In genomic region chr15:84631706-84632272, GRCh38 we compare ENCODE assay signal across 8 cellular contexts. TPM values are rescaled to one million over a fixed set of nuclear protein-coding genes. Genes with fewer than 3 reads are reported as not detected.
DNase-seq lines count a peak whose midpoint lies in the region; ATAC-seq and TF ChIP-seq lines count a peak whose summit lies in the region.

No MANE protein-coding gene starts in this region.

- H3K27me3 ChIP-seq in ectodermal cell (ENCODE audit: control insufficient read depth, insufficient read depth, low read length, poor library complexity, severe bottlenecking) (peaks cover 43% of the 10 kb centered on the region), neutrophil (no peaks in the 10 kb centered on the region)

- H3K36me3 ChIP-seq in ectodermal cell (ENCODE audit: control insufficient read depth, insufficient read depth, low read length) (no peaks in the 10 kb centered on the region), neutrophil (no peaks in the 10 kb centered on the region)

- intact Hi-C loops in left colon (cut with DNase I, micrococcal nuclease), result no loop called here

- DNase-seq in DMS53 (lab: John Stamatoyannopoulos, UW) (peak; percentile 47), OCI-M1 (lab: John Stamatoyannopoulos, UW) (peak; percentile 51), GM03348 (ENCODE audit: low spot score) (no peak), A172 (ENCODE audit: low spot score) (no peak), left colon (no peak)

- H3K4me1 ChIP-seq in ectodermal cell (ENCODE audit: control insufficient read depth, insufficient read depth, low read length), result no peaks in the 10 kb centered on the region
- H3K4me1 ChIP-seq in neutrophil (ENCODE audit: control insufficient read depth in 1 of 2, insufficient read depth in 1 of 2, low read depth in 1 of 2, low read length in 1 of 2), result peaks cover 37 to 41% of the 10 kb centered on the region in 2 experiments

- 63 to 64% methylated on average over 7 of the region's 7 CpGs for WGBS in ectodermal cell, 2 experiments

- TF ChIP-seq CTCF in neutrophil (IDR thresholded peaks at IDR 0.05), result no peak

- ATAC-seq in left colon, result no peak
- no peak for ATAC-seq in HG03097 (IDR thresholded peaks at IDR 0.05; ENCODE audit: low FRiP score, unreplicated experiment)

- H3K27ac ChIP-seq in ectodermal cell (ENCODE audit: insufficient read depth, low read depth, low read length, poor library complexity, severe bottlenecking), result no peak overlapping the region
- peak overlapping the region; percentile 77 for H3K27ac ChIP-seq in neutrophil

- H3K4me3 ChIP-seq in ectodermal cell (ENCODE audit: insufficient read depth, low read depth, low read length) (peak overlapping the region; percentile 62), neutrophil (ENCODE audit: low read depth in 1 of 2, low read length in 1 of 2) (peak overlapping the region; percentile 79 to 94)

- no peaks in the 10 kb centered on the region for H3K9me3 ChIP-seq in ectodermal cell (ENCODE audit: control insufficient read depth, low read length)
- no peaks in the 10 kb centered on the region for H3K9me3 ChIP-seq in neutrophil

RNA-seq across cellular contexts. Expression of gene WDR73, which starts 22.3 kb away (rescaled TPM):
- 43.3 TPM for polyA plus RNA-seq in ectodermal cell (2013, experiment 1 of 4)
- polyA plus RNA-seq in ectodermal cell (2013, experiment 2 of 4), result 56.6 TPM
- polyA plus RNA-seq in ectodermal cell (2013, experiment 3 of 4), result 34.9 TPM
- polyA plus RNA-seq in ectodermal cell (2013, experiment 4 of 4), result 39.9 TPM
- total RNA-seq in A172 (2014; rRNA removed; shearing (Covaris generic)), result 17.8 and 19.0 TPM in 2 replicates
- 10 to 100 TPM; 17.0 to 20.5 TPM for total RNA-seq in left colon

RNA-seq across cellular contexts. Expression of gene NMB, which starts 26.2 kb away (rescaled TPM):
- polyA plus RNA-seq in ectodermal cell (2013, experiment 1 of 4), result 6.2 TPM
- polyA plus RNA-seq in ectodermal cell (2013, experiment 2 of 4), result 7.2 TPM
- polyA plus RNA-seq in ectodermal cell (2013, experiment 3 of 4), result 11.4 TPM
- 10.7 TPM for polyA plus RNA-seq in ectodermal cell (2013, experiment 4 of 4)
- 0.53 and 2.8 TPM in 2 replicates for total RNA-seq in A172 (2014; rRNA removed; shearing (Covaris generic))
- total RNA-seq in left colon, result 1 to 10 TPM; 1.8 to 2.8 TPM

RNA-seq across cellular contexts. Expression of gene ZSCAN2, which starts 31.0 kb away (rescaled TPM):
- polyA plus RNA-seq in ectodermal cell (2013, experiment 1 of 4), result 15.2 TPM
- 12.3 TPM for polyA plus RNA-seq in ectodermal cell (2013, experiment 2 of 4)
- polyA plus RNA-seq in ectodermal cell (2013, experiment 3 of 4), result 10.8 TPM
- polyA plus RNA-seq in ectodermal cell (2013, experiment 4 of 4), result 13.1 TPM
- total RNA-seq in A172 (2014; rRNA removed; shearing (Covaris generic)), result 13.2 and 17.5 TPM in 2 replicates
- 1 to 10 TPM; 5.4 to 8.2 TPM for total RNA-seq in left colon

Comparison
In these comparisons a context has a peak if more than half of its experiments do, and no peak if none do; other contexts are left out.
1. DNase-seq: peak in DMS53 (single experiment) and OCI-M1 (single experiment); none in GM03348 (single experiment), A172 (single experiment) and left colon (0 of 2).